In the genomic region with DNA sequence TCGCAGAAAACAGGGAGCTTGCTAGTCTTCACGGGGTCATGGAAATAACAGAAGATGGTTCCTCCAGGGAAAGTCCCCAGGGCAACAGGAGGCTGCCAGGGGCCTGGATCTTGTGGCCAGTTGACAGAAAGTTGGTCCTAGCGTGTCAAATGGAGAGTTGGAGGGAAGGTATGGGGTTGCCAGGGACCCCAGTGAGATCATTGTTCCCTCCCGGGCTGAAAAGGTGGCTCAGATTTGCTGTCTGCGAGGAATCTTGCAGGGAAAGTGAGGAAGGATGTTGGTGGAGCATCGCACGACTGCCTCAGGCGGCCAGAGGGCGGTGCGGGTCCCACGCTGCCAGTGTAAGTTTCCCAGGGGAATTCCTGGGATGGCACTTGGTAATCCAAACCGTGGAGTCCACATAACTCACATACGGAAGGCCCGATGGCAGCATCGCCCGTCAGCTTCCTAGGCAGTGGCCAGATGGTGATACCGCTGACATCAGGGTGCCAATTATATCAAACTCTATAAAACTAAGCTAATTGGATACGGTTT, we compare ENCODE assay signal across 14 cellular contexts.
DNase-seq lines count a peak whose midpoint lies in the region; ATAC-seq and TF ChIP-seq lines count a peak whose summit lies in the region.
"Had no signal": no experiment of that assay in that cellular context is flagged by ENCODE, and none has a peak within 500 bp of the region (broad histone marks: within the 10 kb centered on the region; RNA-seq: fewer than 3 reads in every experiment).

No MANE protein-coding gene starts in this region.

- H3K4me3 ChIP-seq in BLaER1 treated with 17β-estradiol and CSF1 and Interleukin-3, amounts not matched to agents 10 nM and 100 nM = no peak overlapping the region; a peak in 1 of 20 replicates
- no peak overlapping the region for H3K4me3 ChIP-seq in foreskin fibroblast (ENCODE audit: low read depth in 1 of 2, low read length in 2 of 2)
- H3K4me3 ChIP-seq: GM23248, upper lobe of left lung had no signal

- no peaks in the 10 kb centered on the region for H3K27me3 Mint-ChIP-seq in activated T-helper 2 cell treated with anti-CD3 and anti-CD28 coated beads, Interferon-gamma antibody, Interleukin-2, Interleukin-4, amounts not matched to agents 10 μg/mL and 5 μg/mL and 100 μg/mL, durations not matched to agents 14 hours and 24 hours and 36 hours (ENCODE audit: low read depth)
- no peaks in the 10 kb centered on the region for H3K27me3 Mint-ChIP-seq in natural killer cell (ENCODE audit: low read depth in 2 of 2)

- H3K36me3 ChIP-seq in BLaER1 treated with 17β-estradiol and CSF1 and Interleukin-3, amounts not matched to agents 10 nM and 100 nM = peaks cover 47 to 99% (median 77%) of the 10 kb centered on the region in 11 experiments

- H3K4me1 Mint-ChIP-seq in activated T-helper 2 cell treated with anti-CD3 and anti-CD28 coated beads, Interferon-gamma antibody, Interleukin-2, Interleukin-4, amounts not matched to agents 10 μg/mL and 5 μg/mL and 100 μg/mL, durations not matched to agents 14 hours and 24 hours and 36 hours (ENCODE audit: low read depth) = peaks cover 90% of the 10 kb centered on the region
- peaks cover 100% of the 10 kb centered on the region in 2 donors for H3K4me1 Mint-ChIP-seq in natural killer cell

- H3K9me3 ChIP-seq in BLaER1 treated with 17β-estradiol and CSF1 and Interleukin-3, amounts not matched to agents 10 nM and 100 nM (replicated peaks in 1 of 11) = 0 out of 22 replicates have a peak, but pooled peaks cover 0 to 11% (median 0%) of the 10 kb centered on the region in 11 experiments
- H3K9me3 ChIP-seq: upper lobe of left lung had no signal

- in situ Hi-C loops in G401 (cut with HindIII; ENCODE audit: low sequenced_read_pairs) = no loop called here

- intact Hi-C loops in activated T-helper 2 cell treated with anti-CD3 and anti-CD28 coated beads, Interferon-gamma antibody, Interleukin-2, Interleukin-4, amounts not matched to agents 10 μg/mL and 5 μg/mL and 100 μg/mL, durations not matched to agents 14 hours and 24 hours and 36 hours (cut with micrococcal nuclease) = no loop called here
- intact Hi-C loops in natural killer cell (cut with micrococcal nuclease) = loop anchor here (5.0 kb wide), 1 partner anchor 60 kb away; no protein-coding TSS in a partner anchor

- peak overlapping the region; percentile 72 to 90 (median 83) for H3K4me2 ChIP-seq in BLaER1 treated with 17β-estradiol and CSF1 and Interleukin-3, amounts not matched to agents 10 nM and 100 nM

- H4K20me1 ChIP-seq in BLaER1 treated with 17β-estradiol and CSF1 and Interleukin-3, amounts not matched to agents 10 nM and 100 nM = peaks cover 99 to 100% (median 100%) of the 10 kb centered on the region in 11 experiments

- no peaks in the 10 kb centered on the region for H3K27me3 ChIP-seq in BLaER1 treated with 17β-estradiol and CSF1 and Interleukin-3, amounts not matched to agents 10 nM and 100 nM
- H3K27me3 ChIP-seq: upper lobe of left lung had no signal

- H3K27ac Mint-ChIP-seq in activated T-helper 2 cell treated with anti-CD3 and anti-CD28 coated beads, Interferon-gamma antibody, Interleukin-2, Interleukin-4, amounts not matched to agents 10 μg/mL and 5 μg/mL and 100 μg/mL, durations not matched to agents 14 hours and 24 hours and 36 hours = peak overlapping the region; percentile 99
- no peak overlapping the region for H3K27ac Mint-ChIP-seq in natural killer cell

- no peaks in the 10 kb centered on the region for H3K9me3 Mint-ChIP-seq in activated T-helper 2 cell treated with anti-CD3 and anti-CD28 coated beads, Interferon-gamma antibody, Interleukin-2, Interleukin-4, amounts not matched to agents 10 μg/mL and 5 μg/mL and 100 μg/mL, durations not matched to agents 14 hours and 24 hours and 36 hours
- H3K9me3 Mint-ChIP-seq in natural killer cell = no peaks in the 10 kb centered on the region

- peaks cover 93 to 100% (median 100%) of the 10 kb centered on the region in 10 experiments for H3K4me1 ChIP-seq in BLaER1 treated with 17β-estradiol and CSF1 and Interleukin-3, amounts not matched to agents 10 nM and 100 nM

- peak overlapping the region in 1 of 11 experiments; percentile 18; a peak in 2 of 22 replicates for H3K9ac ChIP-seq in BLaER1 treated with 17β-estradiol and CSF1 and Interleukin-3, amounts not matched to agents 10 nM and 100 nM
- H3K9ac ChIP-seq: GM23248 had no signal

- TF ChIP-seq CTCF in natural killer cell (IDR thresholded peaks at IDR 0.05) (no peak), foreskin fibroblast (IDR thresholded peaks at IDR 0.05; ENCODE audit: low read depth, low read length) (no peak)

- no peak for ATAC-seq in natural killer cell
- ATAC-seq: left cardiac atrium had no signal

- H3K4me3 Mint-ChIP-seq in activated T-helper 2 cell treated with anti-CD3 and anti-CD28 coated beads, Interferon-gamma antibody, Interleukin-2, Interleukin-4, amounts not matched to agents 10 μg/mL and 5 μg/mL and 100 μg/mL, durations not matched to agents 14 hours and 24 hours and 36 hours (ENCODE audit: low read depth) = no peak overlapping the region
- H3K4me3 Mint-ChIP-seq in natural killer cell = peak overlapping the region; percentile 76

- peaks cover 97% of the 10 kb centered on the region for H3K36me3 Mint-ChIP-seq in activated T-helper 2 cell treated with anti-CD3 and anti-CD28 coated beads, Interferon-gamma antibody, Interleukin-2, Interleukin-4, amounts not matched to agents 10 μg/mL and 5 μg/mL and 100 μg/mL, durations not matched to agents 14 hours and 24 hours and 36 hours (ENCODE audit: low read depth)
- H3K36me3 Mint-ChIP-seq in natural killer cell = no peaks in the 10 kb centered on the region

- peak overlapping the region in 7 of 11 experiments; percentile 13 to 72 (median 62); a peak in 11 of 22 replicates for H3K27ac ChIP-seq in BLaER1 treated with 17β-estradiol and CSF1 and Interleukin-3, amounts not matched to agents 10 nM and 100 nM
- H3K27ac ChIP-seq: GM23248, upper lobe of left lung had no signal

- DNase-seq in G401 (ENCODE audit: low spot score) = peak; percentile 37
- DNase-seq in activated T-helper 2 cell treated with anti-CD3 and anti-CD28 coated beads, Interferon-gamma antibody, Interleukin-2, Interleukin-4, amounts not matched to agents 10 μg/mL and 5 μg/mL and 100 μg/mL, durations not matched to agents 14 hours and 24 hours and 36 hours (ENCODE audit: low spot score) = no peak
- DNase-seq in natural killer cell = no peak
- DNase-seq in NCI-H748 treated with DMSO at 0.1 percent for 48 hours (lab: John Stamatoyannopoulos, UW) = no peak
- DNase-seq in globus pallidus (ENCODE audit: low spot score) = no peak
- no peak for DNase-seq in foreskin fibroblast
- DNase-seq: DND-41, GM23248, hypothalamus, left cardiac atrium, NCI-H146, OCI-M1 had no signal
